8 cellular contexts compared by ENCODE assay signal in the genomic region with DNA sequence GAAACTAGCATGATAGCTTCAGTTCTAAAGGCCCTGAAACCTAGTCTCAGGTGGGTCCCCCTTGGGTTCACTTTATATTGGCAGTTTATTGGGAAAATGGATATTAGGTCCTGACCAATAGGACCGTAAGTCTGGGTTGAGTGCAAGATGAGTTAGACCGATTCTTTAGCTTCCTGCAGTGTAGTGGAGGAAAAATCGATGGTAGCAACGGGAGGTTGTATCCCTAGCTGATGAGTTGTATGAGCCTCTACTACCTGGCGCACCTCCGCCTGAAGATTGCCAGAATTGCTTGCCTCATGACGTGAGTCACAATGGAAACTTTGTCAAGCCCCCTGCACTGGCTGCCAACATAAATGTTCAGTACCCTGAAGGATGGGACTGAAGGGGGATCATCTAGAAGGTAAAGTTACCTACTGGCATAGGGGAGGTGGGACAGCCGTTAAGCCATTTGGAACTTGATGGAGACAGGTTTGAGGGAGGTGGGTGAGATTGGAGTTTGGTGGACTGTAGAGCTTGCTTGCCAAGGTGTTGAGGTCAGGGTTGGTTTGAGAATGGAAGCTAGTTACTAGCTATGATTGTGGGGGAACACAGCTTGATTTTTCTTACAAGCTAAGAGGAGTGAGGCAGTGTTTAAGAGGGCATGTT. TPM values are rescaled to one million over a fixed set of nuclear protein-coding genes. Genes with fewer than 3 reads are reported as not detected.
A peak's percentile ranks its signal among the peaks of the same experiment; 100 is the strongest.
DNase-seq lines count a peak whose midpoint lies in the region; ATAC-seq, FAIRE-seq and TF ChIP-seq lines count a peak whose summit lies in the region.

No MANE protein-coding gene starts in this region.

- H3K36me3 Mint-ChIP-seq in natural killer cell treated with Interleukin-12 subunit alpha and Interleukin-12 subunit beta and Interleukin-15 and Interleukin-18, amount 100 ng/mL, for 72 hours: peaks cover 51% of the 10 kb centered on the region

- CTCF ChIA-PET in RWPE1 (lab: Yijun Ruan, JAX): interaction anchor here (0.6 kb wide), 1 partner anchor 80 kb away, joined by 3 read pairs; no protein-coding TSS in a partner anchor

- peak; percentile 37 for DNase-seq in EH (ENCODE audit: low read depth)
- no peak for DNase-seq in RWPE1 (ENCODE audit: low spot score)
- DNase-seq in bronchial epithelial cell (ENCODE audit: low read depth): peak; percentile 29
- DNase-seq in natural killer cell treated with Interleukin-12 subunit alpha and Interleukin-12 subunit beta and Interleukin-15 and Interleukin-18, amount 100 ng/mL, for 72 hours (ENCODE audit: low spot score): no peak
- no peak for DNase-seq in DMS79 (lab: John Stamatoyannopoulos, UW)
- no peak for DNase-seq in GOT3 (lab: John Stamatoyannopoulos, UW)
- DNase-seq in cerebellum (ENCODE audit: low spot score): no peak
- no peak for DNase-seq in activated gamma-delta T cell treated with Interleukin-2 at 50 U/mL for 16 hours

- FAIRE-seq in bronchial epithelial cell (lab: Jason Lieb, UNC): no peak

- H3K27ac ChIP-seq in RWPE1: peak overlapping the region; percentile 97

- H3K9me3 Mint-ChIP-seq in natural killer cell treated with Interleukin-12 subunit alpha and Interleukin-12 subunit beta and Interleukin-15 and Interleukin-18, amount 100 ng/mL, for 72 hours: no peaks in the 10 kb centered on the region

- no peaks in the 10 kb centered on the region for H3K27me3 Mint-ChIP-seq in natural killer cell treated with Interleukin-12 subunit alpha and Interleukin-12 subunit beta and Interleukin-15 and Interleukin-18, amount 100 ng/mL, for 72 hours

- peak overlapping the region; percentile 93 for H3K4me3 Mint-ChIP-seq in natural killer cell treated with Interleukin-12 subunit alpha and Interleukin-12 subunit beta and Interleukin-15 and Interleukin-18, amount 100 ng/mL, for 72 hours

- H3K27me3 ChIP-seq in bronchial epithelial cell (ENCODE audit: control insufficient read depth, insufficient read depth, low read length): no peaks in the 10 kb centered on the region

- H3K27ac Mint-ChIP-seq in natural killer cell treated with Interleukin-12 subunit alpha and Interleukin-12 subunit beta and Interleukin-15 and Interleukin-18, amount 100 ng/mL, for 72 hours: peak overlapping the region; percentile 94 to 97

- POLR2A ChIA-PET in RWPE1 (lab: Yijun Ruan, JAX; ENCODE audit: low non-redundant PET): interaction anchor here (0.7 kb wide), 1 partner anchor 93 kb away, joined by 3 read pairs; no protein-coding TSS in a partner anchor

- H3K4me3 ChIP-seq in bronchial epithelial cell (ENCODE audit: low read depth, low read length): no peak overlapping the region

- H3K4me1 Mint-ChIP-seq in natural killer cell treated with Interleukin-12 subunit alpha and Interleukin-12 subunit beta and Interleukin-15 and Interleukin-18, amount 100 ng/mL, for 72 hours (ENCODE audit: low read depth in 2 of 2): peaks cover 52 to 60% of the 10 kb centered on the region in 2 donors

- TF ChIP-seq CTCF in RWPE1 (conservative IDR thresholded peaks at IDR 0.05; ENCODE audit: low read depth) (no peak), bronchial epithelial cell (IDR thresholded peaks at IDR 0.05; ENCODE audit: insufficient read depth, low read length, severe bottlenecking) (no peak)

- H3K36me3 ChIP-seq in bronchial epithelial cell (ENCODE audit: control insufficient read depth, insufficient read depth, low read length): peaks cover 30% of the 10 kb centered on the region

- no peak for ATAC-seq in natural killer cell treated with Interleukin-12 subunit alpha and Interleukin-12 subunit beta and Interleukin-15 and Interleukin-18, amount 100 ng/mL, for 72 hours

RNA-seq across cellular contexts. Expression of a gene that starts 4.0 kb away (rescaled TPM):
- total RNA-seq in bronchial epithelial cell (55.9 and 122 TPM in 2 replicates), cerebellum (11.1 TPM)
- total RNA-seq in natural killer cell treated with Interleukin-12 subunit alpha and Interleukin-12 subunit beta and Interleukin-15 and Interleukin-18, amount 100 ng/mL, for 72 hours: 100 to 1,000 TPM in 1 of 2 donors, 10 to 100 TPM in 1; 57.1 to 153 TPM

RNA-seq across cellular contexts. Expression of a gene that starts 43.1 kb away (rescaled TPM):
- total RNA-seq in bronchial epithelial cell (23.2 and 23.3 TPM in 2 replicates), cerebellum (33.6 TPM)
- 10 to 100 TPM; 43.1 to 44.3 TPM for total RNA-seq in natural killer cell treated with Interleukin-12 subunit alpha and Interleukin-12 subunit beta and Interleukin-15 and Interleukin-18, amount 100 ng/mL, for 72 hours

Comparison
In these comparisons a context has a peak if more than half of its experiments do, and no peak if none do; other contexts are left out.
1. DNase-seq: peak in EH (single experiment) and bronchial epithelial cell (single experiment); none in RWPE1 (single experiment), natural killer cell treated with Interleukin-12 subunit alpha and Interleukin-12 subunit beta and Interleukin-15 and Interleukin-18, amount 100 ng/mL, for 72 hours (single experiment), DMS79 (single experiment), GOT3 (single experiment), cerebellum (single experiment) and activated gamma-delta T cell treated with Interleukin-2 at 50 U/mL for 16 hours (single experiment).